ENCODE assay signal across 8 cellular contexts in genomic region chrX:47581731-47582647, GRCh38. TPM values are rescaled to one million over a fixed set of nuclear protein-coding genes. Genes with fewer than 3 reads are reported as not detected.
DNase-seq lines count a peak whose midpoint lies in the region; ATAC-seq and TF ChIP-seq lines count a peak whose summit lies in the region.

TIMP1 (plus strand) TSS chrX:47582436; CDS start chrX:47583416, 980 bp downstream.

- CTCF ChIA-PET in A673 (lab: Charles Lee): interaction anchor here (0.6 to 1.0 kb wide), 2 partner anchors 62 to 68 kb away, joined by 3 to 4 read pairs; partner anchors contain the start of gene ELK1
- CTCF ChIA-PET in naive thymus-derived CD4-positive, alpha-beta T cell (lab: Charles Lee): interaction anchor here (0.6 to 0.7 kb wide), 2 partner anchors 46 to 347 kb away, joined by 3 to 4 read pairs; no protein-coding TSS in a partner anchor

- peaks cover 3% of the 10 kb centered on the region for H3K27me3 Mint-ChIP-seq in activated T-helper 1 cell treated with anti-CD3 and anti-CD28 coated beads, Interleukin-12 subunit alpha, Interleukin-12 subunit beta, Interleukin-2, Interleukin-4 antibody, amounts not matched to agents 30 ng/mL and 10 ng/mL and 1 ng/mL, durations not matched to agents 14 hours and 24 hours and 36 hours (ENCODE audit: insufficient read depth)
- H3K27me3 Mint-ChIP-seq in naive thymus-derived CD4-positive, alpha-beta T cell: no peaks in the 10 kb centered on the region
- H3K27me3 Mint-ChIP-seq in stimulated activated memory B cell treated with anti-CD40 and anti-IgM and Interleukin-4, amounts not matched to agents 10 μg/mL and 1 μg/mL and 100 μg/mL, for 72 hours: peaks cover 14% of the 10 kb centered on the region

- peak within 1 kb of the TSS; percentile 67 for H3K27ac Mint-ChIP-seq in activated T-helper 1 cell treated with anti-CD3 and anti-CD28 coated beads, Interleukin-12 subunit alpha, Interleukin-12 subunit beta, Interleukin-2, Interleukin-4 antibody, amounts not matched to agents 30 ng/mL and 10 ng/mL and 1 ng/mL, durations not matched to agents 14 hours and 24 hours and 36 hours
- H3K27ac Mint-ChIP-seq in naive thymus-derived CD4-positive, alpha-beta T cell: peak within 1 kb of the TSS; percentile 57 to 90 (median 82)
- peak within 1 kb of the TSS; percentile 64 for H3K27ac Mint-ChIP-seq in stimulated activated memory B cell treated with anti-CD40 and anti-IgM and Interleukin-4, amounts not matched to agents 10 μg/mL and 1 μg/mL and 100 μg/mL, for 72 hours

- TF ChIP-seq CTCF in A673 (conservative IDR thresholded peaks at IDR 0.05; ENCODE audit: low read depth, low read length) (no peak), Peyer's patch (IDR thresholded peaks at IDR 0.05) (no peak)

- H3K4me3 Mint-ChIP-seq in activated T-helper 1 cell treated with anti-CD3 and anti-CD28 coated beads, Interleukin-12 subunit alpha, Interleukin-12 subunit beta, Interleukin-2, Interleukin-4 antibody, amounts not matched to agents 30 ng/mL and 10 ng/mL and 1 ng/mL, durations not matched to agents 14 hours and 24 hours and 36 hours: peak within 1 kb of the TSS; percentile 67
- peak within 1 kb of the TSS; percentile 65 to 88 (median 76) for H3K4me3 Mint-ChIP-seq in naive thymus-derived CD4-positive, alpha-beta T cell
- H3K4me3 Mint-ChIP-seq in stimulated activated memory B cell treated with anti-CD40 and anti-IgM and Interleukin-4, amounts not matched to agents 10 μg/mL and 1 μg/mL and 100 μg/mL, for 72 hours: peak within 1 kb of the TSS; percentile 57

- H3K27me3 ChIP-seq in A673 (replicated peaks; ENCODE audit: insufficient read depth, low read depth, low read length, poor library complexity) (no peaks in the 10 kb centered on the region), Peyer's patch (no peaks in the 10 kb centered on the region)
- no peaks in the 10 kb centered on the region for H3K27me3 ChIP-seq in naive thymus-derived CD4-positive, alpha-beta T cell (ENCODE audit: control insufficient read depth in 2 of 2, insufficient read depth in 2 of 2, low read length in 2 of 2)

- POLR2A ChIA-PET in A673 (lab: Charles Lee; ENCODE audit: low non-redundant PET): interaction anchor here (0.6 kb wide), 2 partner anchors 27 to 450 kb away, joined by 3 to 4 read pairs; no protein-coding TSS in a partner anchor
- POLR2A ChIA-PET in naive thymus-derived CD4-positive, alpha-beta T cell (lab: Charles Lee): interaction anchor here (0.8 to 1.8 kb wide), 6 partner anchors 8 to 52 kb away, joined by 3 to 8 read pairs (median 4); no protein-coding TSS in a partner anchor

- ATAC-seq in GM19025 (IDR thresholded peaks at IDR 0.05; ENCODE audit: low read depth, unreplicated experiment) (peak; percentile 88), HG03196 (IDR thresholded peaks at IDR 0.05; ENCODE audit: unreplicated experiment) (peak; percentile 75)
- peak; percentile 93 for ATAC-seq in naive thymus-derived CD4-positive, alpha-beta T cell
- ATAC-seq in stimulated activated memory B cell treated with anti-CD40 and anti-IgM and Interleukin-4, amounts not matched to agents 10 μg/mL and 1 μg/mL and 100 μg/mL, for 72 hours: peak; percentile 88

- TF ChIP-seq POLR2A in Peyer's patch (IDR thresholded peaks at IDR 0.05): no peak

- peaks cover 4% of the 10 kb centered on the region for H3K36me3 Mint-ChIP-seq in activated T-helper 1 cell treated with anti-CD3 and anti-CD28 coated beads, Interleukin-12 subunit alpha, Interleukin-12 subunit beta, Interleukin-2, Interleukin-4 antibody, amounts not matched to agents 30 ng/mL and 10 ng/mL and 1 ng/mL, durations not matched to agents 14 hours and 24 hours and 36 hours (ENCODE audit: low read depth)
- peaks cover 0 to 19% (median 0%) of the 10 kb centered on the region in 5 donors for H3K36me3 Mint-ChIP-seq in naive thymus-derived CD4-positive, alpha-beta T cell
- H3K36me3 Mint-ChIP-seq in stimulated activated memory B cell treated with anti-CD40 and anti-IgM and Interleukin-4, amounts not matched to agents 10 μg/mL and 1 μg/mL and 100 μg/mL, for 72 hours: no peaks in the 10 kb centered on the region

- peaks cover 46% of the 10 kb centered on the region for H3K4me1 Mint-ChIP-seq in activated T-helper 1 cell treated with anti-CD3 and anti-CD28 coated beads, Interleukin-12 subunit alpha, Interleukin-12 subunit beta, Interleukin-2, Interleukin-4 antibody, amounts not matched to agents 30 ng/mL and 10 ng/mL and 1 ng/mL, durations not matched to agents 14 hours and 24 hours and 36 hours (ENCODE audit: low read depth)
- peaks cover 15 to 40% (median 24%) of the 10 kb centered on the region in 7 donors for H3K4me1 Mint-ChIP-seq in naive thymus-derived CD4-positive, alpha-beta T cell
- peaks cover 37% of the 10 kb centered on the region for H3K4me1 Mint-ChIP-seq in stimulated activated memory B cell treated with anti-CD40 and anti-IgM and Interleukin-4, amounts not matched to agents 10 μg/mL and 1 μg/mL and 100 μg/mL, for 72 hours

- no TSS peak for BruUV-seq in A673 (replicated peaks; lab: Mats Ljungman, UMichigan)

- no peaks in the 10 kb centered on the region for H3K9me3 Mint-ChIP-seq in activated T-helper 1 cell treated with anti-CD3 and anti-CD28 coated beads, Interleukin-12 subunit alpha, Interleukin-12 subunit beta, Interleukin-2, Interleukin-4 antibody, amounts not matched to agents 30 ng/mL and 10 ng/mL and 1 ng/mL, durations not matched to agents 14 hours and 24 hours and 36 hours
- peaks cover 0 to 4% (median 0%) of the 10 kb centered on the region in 11 donors for H3K9me3 Mint-ChIP-seq in naive thymus-derived CD4-positive, alpha-beta T cell
- H3K9me3 Mint-ChIP-seq in stimulated activated memory B cell treated with anti-CD40 and anti-IgM and Interleukin-4, amounts not matched to agents 10 μg/mL and 1 μg/mL and 100 μg/mL, for 72 hours: no peaks in the 10 kb centered on the region

- H3K4me3 ChIP-seq in A673 (ENCODE audit: low read depth, low read length, poor library complexity, severe bottlenecking) (peak within 1 kb of the TSS; percentile 57), Peyer's patch (peak within 1 kb of the TSS; percentile 17 to 51 (median 31))
- H3K4me3 ChIP-seq in naive thymus-derived CD4-positive, alpha-beta T cell (ENCODE audit: low read length): peak within 1 kb of the TSS; percentile 52

- H3K36me3 ChIP-seq in A673 (ENCODE audit: insufficient read depth, low read length, poor library complexity, severe bottlenecking) (peaks cover 9% of the 10 kb centered on the region), Peyer's patch (no peaks in the 10 kb centered on the region)
- H3K36me3 ChIP-seq in naive thymus-derived CD4-positive, alpha-beta T cell (ENCODE audit: control insufficient read depth in 2 of 3, insufficient read depth in 3 of 3, low read length in 3 of 3): no peaks in the 10 kb centered on the region

- H3K9me3 ChIP-seq in A673 (ENCODE audit: low read depth, low read length, poor library complexity, severe bottlenecking): no peaks in the 10 kb centered on the region
- no peaks in the 10 kb centered on the region for H3K9me3 ChIP-seq in Peyer's patch
- H3K9me3 ChIP-seq in naive thymus-derived CD4-positive, alpha-beta T cell (ENCODE audit: control insufficient read depth in 2 of 3, low read length in 3 of 3): no peaks in the 10 kb centered on the region

- peak; percentile 95 for DNase-seq in A673 (ENCODE audit: low spot score)
- peak; percentile 71 to 91 (median 72) for DNase-seq in Peyer's patch
- peak; percentile 78 for DNase-seq in activated T-helper 1 cell treated with anti-CD3 and anti-CD28 coated beads, Interleukin-12 subunit alpha, Interleukin-12 subunit beta, Interleukin-2, Interleukin-4 antibody, amounts not matched to agents 30 ng/mL and 10 ng/mL and 1 ng/mL, durations not matched to agents 14 hours and 24 hours and 36 hours (ENCODE audit: low spot score)
- peak; percentile 90 for DNase-seq in fibroblast of gingiva (ENCODE audit: low read depth)
- peak in 8 of 9 donors; percentile 36 to 80 (median 46) for DNase-seq in naive thymus-derived CD4-positive, alpha-beta T cell

- intact Hi-C loops in A673 (cut with micrococcal nuclease; ENCODE audit: unreplicated experiment): no loop called here
- intact Hi-C loops in activated T-helper 1 cell treated with anti-CD3 and anti-CD28 coated beads, Interleukin-12 subunit alpha, Interleukin-12 subunit beta, Interleukin-2, Interleukin-4 antibody, amounts not matched to agents 30 ng/mL and 10 ng/mL and 1 ng/mL, durations not matched to agents 14 hours and 24 hours and 36 hours (cut with micrococcal nuclease): loop anchor here (1.0 kb wide), 4 partner anchors 21 to 80 kb away; partner anchors contain the start of genes ARAF and ELK1
- intact Hi-C loops in naive thymus-derived CD4-positive, alpha-beta T cell (cut with micrococcal nuclease): loop anchor here (1.0 to 5.0 kb wide), 7 partner anchors 13 to 77 kb away; partner anchors contain the start of genes ARAF (in 1 of the 2), CFP (in 1 of the 2), ELK1 (in 1 of the 2) and UXT (in 1 of the 2)

- H3K4me1 ChIP-seq in A673 (ENCODE audit: insufficient read depth, low read length, poor library complexity, severe bottlenecking) (peaks cover 12% of the 10 kb centered on the region), Peyer's patch (no peaks in the 10 kb centered on the region)
- peaks cover 9 to 17% of the 10 kb centered on the region in 2 donors for H3K4me1 ChIP-seq in naive thymus-derived CD4-positive, alpha-beta T cell (ENCODE audit: control insufficient read depth in 2 of 2, insufficient read depth in 2 of 2, low read length in 2 of 2)

- H3K27ac ChIP-seq in A673 (ENCODE audit: low read depth, low read length, poor library complexity, severe bottlenecking): peak within 1 kb of the TSS; percentile 69
- H3K27ac ChIP-seq in Peyer's patch: peak within 1 kb of the TSS; percentile 66 to 81 (median 68)
- peak within 1 kb of the TSS; percentile 58 for H3K27ac ChIP-seq in naive thymus-derived CD4-positive, alpha-beta T cell (ENCODE audit: low read depth, low read length)

RNA-seq across cellular contexts. Expression of gene TIMP1, which starts in this region (rescaled TPM):
- total RNA-seq in A673 (2021) (386 and 471 TPM in 2 replicates), Peyer's patch (10 to 100 TPM; 22.5 to 80.0 (median 39.7) TPM)
- total RNA-seq in activated T-helper 1 cell treated with anti-CD3 and anti-CD28 coated beads, Interleukin-12 subunit alpha, Interleukin-12 subunit beta, Interleukin-2, Interleukin-4 antibody, amounts not matched to agents 30 ng/mL and 10 ng/mL and 1 ng/mL, durations not matched to agents 14 hours and 24 hours and 36 hours: 61.7 and 70.1 TPM in 2 replicates
- total RNA-seq in naive thymus-derived CD4-positive, alpha-beta T cell: 100 to 1,000 TPM in 2 of 5 experiments, 10 to 100 TPM in 3; 47.0 to 117 (median 85.2) TPM
- polyA plus RNA-seq in naive thymus-derived CD4-positive, alpha-beta T cell: 10 to 100 TPM; 70.5 to 99.1 TPM

Comparison
In these comparisons a context has a peak if more than half of its experiments do, and no peak if none do; other contexts are left out.
1. Peak in every context shown above with its lines: DNase-seq, ATAC-seq, H3K4me3 ChIP-seq and H3K27ac ChIP-seq.